In the genomic region with DNA sequence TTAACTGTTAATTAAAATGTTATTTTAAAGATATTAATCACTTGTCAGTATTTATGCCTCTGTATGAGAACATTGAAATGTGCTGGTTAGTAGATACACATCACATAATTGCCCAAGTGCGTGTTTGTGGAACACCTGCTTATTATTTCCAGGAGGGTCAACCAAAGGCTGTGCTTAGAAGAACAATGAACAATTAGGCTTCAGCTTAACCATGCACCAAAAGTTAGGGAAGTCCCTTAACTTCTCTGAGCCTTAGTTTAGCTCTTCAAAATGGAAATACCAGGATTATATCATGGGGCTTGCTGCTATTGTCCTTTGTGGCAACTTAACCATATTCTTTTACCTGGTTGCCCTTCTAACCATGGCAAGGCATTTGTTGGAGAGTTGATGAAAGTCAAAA, we compare ENCODE assay signal across 19 cellular contexts. TPM values are rescaled to one million over a fixed set of nuclear protein-coding genes. Genes with fewer than 3 reads are reported as not detected.
"Had no signal": no experiment of that assay in that cellular context is flagged by ENCODE, and none has a peak within 500 bp of the region (broad histone marks: within the 10 kb centered on the region; RNA-seq: fewer than 3 reads in every experiment).

No MANE protein-coding gene starts in this region.

- DNase-seq: IMR-90, Karpas-422, KG1, MM.1S, NCI-H1092 treated with DMSO at 0.1 percent for 48 hours, NCI-H146, NCI-H1694 treated with DMSO at 0.1 percent for 48 hours, NCI-H1930, NCI-H2081, NCI-H2107, NCI-H2227 treated with DMSO at 0.1 percent for 48 hours, NCI-H524, NCI-H774, Right ventricle myocardium superior, RPMI8226, SIG-M5 had no signal

- FAIRE-seq: HepG2, RCC 7860 had no signal

- ATAC-seq: HepG2 had no signal

RNA-seq across cellular contexts. Expression of a gene that starts 43.0 kb away (rescaled TPM):
- total RNA-seq: HepG2; T-helper 1 cell treated with Interleukin-12 subunit alpha and Interleukin-12 subunit beta and Interleukin-4 antibody, amounts not matched to agents 30 ng/mL and 1 ng/mL, for 36 hours had no signal
